17 cellular contexts compared by ENCODE assay signal in genomic region chr10:51246156-51246555, GRCh38.
DNase-seq lines count a peak whose midpoint lies in the region; FAIRE-seq and TF ChIP-seq lines count a peak whose summit lies in the region.
"Had no signal": no experiment of that assay in that cellular context is flagged by ENCODE, and none has a peak within 500 bp of the region (broad histone marks: within the 10 kb centered on the region; RNA-seq: fewer than 3 reads in every experiment).

No MANE protein-coding gene starts in this region.

- H3K4me1 Mint-ChIP-seq in brain (peaks cover 80% of the 10 kb centered on the region), neural progenitor cell (peaks cover 70% of the 10 kb centered on the region)
- H3K4me1 Mint-ChIP-seq: CD4-positive, CD25-positive, alpha-beta regulatory T cell; IgD-negative memory B cell had no signal

- FAIRE-seq in GM12892 (lab: Jason Lieb, UNC) = no peak

- H3K36me3 Mint-ChIP-seq in brain = no peaks in the 10 kb centered on the region
- H3K36me3 Mint-ChIP-seq in neural progenitor cell = no peaks in the 10 kb centered on the region
- H3K36me3 Mint-ChIP-seq: CD4-positive, CD25-positive, alpha-beta regulatory T cell; IgD-negative memory B cell had no signal

- no peak overlapping the region for H2AFZ ChIP-seq in neural progenitor cell (replicated peaks)
- H2AFZ ChIP-seq: PC-9 had no signal

- H3K27ac ChIP-seq in neural progenitor cell = no peak overlapping the region
- H3K27ac ChIP-seq: PC-9 had no signal

- H4K20me1 ChIP-seq in neural progenitor cell (ENCODE audit: low read depth) = no peaks in the 10 kb centered on the region

- no peaks in the 10 kb centered on the region for H3K79me2 ChIP-seq in neural progenitor cell (ENCODE audit: low read depth)

- DNase-seq in Daoy (ENCODE audit: low read depth) (peak; percentile 19), NCI-H69 (lab: John Stamatoyannopoulos, UW) (peak; percentile 2), neural progenitor cell (ENCODE audit: low spot score) (no peak), NCI-H226 (no peak), GM12892 (ENCODE audit: insufficient read length) (no peak), H7 (no peak)
- DNase-seq: ACHN; AML-193; Caco-2; CD4-positive, CD25-positive, alpha-beta regulatory T cell; H9; Kasumi-1; NCI-H187; NCI-H446; PC-9 had no signal

- H3K27ac Mint-ChIP-seq in brain (peak overlapping the region in 3 of 5 experiments; percentile 23 to 82 (median 40)), neural progenitor cell (peak overlapping the region; percentile 99)
- H3K27ac Mint-ChIP-seq: CD4-positive, CD25-positive, alpha-beta regulatory T cell; H9; IgD-negative memory B cell had no signal

- H3K27me3 ChIP-seq in neural progenitor cell (no peaks in the 10 kb centered on the region), H7 (ENCODE audit: control insufficient read depth, insufficient read depth, low read length) (no peaks in the 10 kb centered on the region)

- H3F3A ChIP-seq in neural progenitor cell (ENCODE audit: low read depth) = peaks cover 25% of the 10 kb centered on the region

- TF ChIP-seq POLR2A in GM12892 (IDR thresholded peaks at IDR 0.05; ENCODE audit: low read depth, low read length) = no peak

- H3K4me3 ChIP-seq in neural progenitor cell = no peak overlapping the region
- H3K4me3 ChIP-seq in H7 (ENCODE audit: insufficient read depth, low read depth, low read length) = no peak overlapping the region
- H3K4me3 ChIP-seq: PC-9 had no signal

- no peaks in the 10 kb centered on the region for H3K36me3 ChIP-seq in neural progenitor cell
- no peaks in the 10 kb centered on the region for H3K36me3 ChIP-seq in H7 (replicated peaks; ENCODE audit: control insufficient read depth, insufficient read depth, low read length)

- no peaks in the 10 kb centered on the region for H3K9me3 ChIP-seq in neural progenitor cell (ENCODE audit: low read depth)
- H3K9me3 ChIP-seq: Caco-2 had no signal

- TF ChIP-seq CTCF in brain (conservative IDR thresholded peaks at IDR 0.05) (no peak), neural progenitor cell (IDR thresholded peaks at IDR 0.05) (no peak)

- H3K4me3 Mint-ChIP-seq in brain (no peak overlapping the region), neural progenitor cell (no peak overlapping the region)
- H3K4me3 Mint-ChIP-seq: CD4-positive, CD25-positive, alpha-beta regulatory T cell; H9; IgD-negative memory B cell had no signal

- no peaks in the 10 kb centered on the region for H3K9me3 Mint-ChIP-seq in brain
- no peaks in the 10 kb centered on the region for H3K9me3 Mint-ChIP-seq in neural progenitor cell
- H3K9me3 Mint-ChIP-seq: H9 had no signal

- H3K27me3 Mint-ChIP-seq in brain (no peaks in the 10 kb centered on the region), neural progenitor cell (ENCODE audit: insufficient read depth, low read depth) (peaks cover 2% of the 10 kb centered on the region)
- H3K27me3 Mint-ChIP-seq: CD4-positive, CD25-positive, alpha-beta regulatory T cell; IgD-negative memory B cell had no signal

- no peak overlapping the region for H3K9ac ChIP-seq in neural progenitor cell

- peaks cover 67% of the 10 kb centered on the region for H3K4me1 ChIP-seq in neural progenitor cell
- H3K4me1 ChIP-seq: Caco-2 had no signal

- H3K4me2 ChIP-seq in neural progenitor cell = no peak overlapping the region
- H3K4me2 ChIP-seq: PC-9 had no signal

Comparison
In these comparisons a context has a peak if more than half of its experiments do, and no peak if none do; other contexts are left out.
1. DNase-seq: peak in Daoy (single experiment) and NCI-H69 (single experiment); none in neural progenitor cell (single experiment), NCI-H226 (single experiment), GM12892 (single experiment) and H7 (single experiment).